ENCODE assay signal across 15 cellular contexts in genomic region chr2:118842687-118843491, GRCh38. TPM values are rescaled to one million over a fixed set of nuclear protein-coding genes. Genes with fewer than 3 reads are reported as not detected.
DNase-seq lines count a peak whose midpoint lies in the region; ATAC-seq and TF ChIP-seq lines count a peak whose summit lies in the region.
"Had no signal": no experiment of that assay in that cellular context is flagged by ENCODE, and none has a peak within 500 bp of the region (broad histone marks: within the 10 kb centered on the region; RNA-seq: fewer than 3 reads in every experiment).

No MANE protein-coding gene starts in this region.

- peaks cover 45% of the 10 kb centered on the region for H3K4me1 Mint-ChIP-seq in CD4-positive, alpha-beta T cell (ENCODE audit: low read depth)
- H3K4me1 Mint-ChIP-seq in IgD-negative memory B cell: peaks cover 0 to 8% (median 6%) of the 10 kb centered on the region in 3 donors
- H3K4me1 Mint-ChIP-seq in osteocyte (ENCODE audit: unreplicated experiment): peaks cover 19% of the 10 kb centered on the region

- no peaks in the 10 kb centered on the region for H3K36me3 ChIP-seq in esophagus squamous epithelium
- H3K36me3 ChIP-seq: Peyer's patch had no signal

- POLR2A ChIA-PET in CD4-positive, alpha-beta T cell (lab: Charles Lee): no interaction called here

- no peaks in the 10 kb centered on the region for H3K36me3 Mint-ChIP-seq in CD4-positive, alpha-beta T cell (ENCODE audit: low read depth)
- H3K36me3 Mint-ChIP-seq in IgD-negative memory B cell (no peaks in the 10 kb centered on the region), osteocyte (ENCODE audit: unreplicated experiment) (no peaks in the 10 kb centered on the region)

- H3K4me3 ChIP-seq in esophagus squamous epithelium: peak overlapping the region in 3 of 4 donors; percentile 18 to 53 (median 38)

- no peaks in the 10 kb centered on the region for H3K9me3 ChIP-seq in CD4-positive, alpha-beta T cell (ENCODE audit: control insufficient read depth, low read length)
- no peaks in the 10 kb centered on the region for H3K9me3 ChIP-seq in esophagus squamous epithelium
- H3K9me3 ChIP-seq: Peyer's patch had no signal

- peak overlapping the region; percentile 73 for H3K4me3 Mint-ChIP-seq in CD4-positive, alpha-beta T cell
- H3K4me3 Mint-ChIP-seq in IgD-negative memory B cell: peak overlapping the region in 3 of 4 donors; percentile 26 to 87 (median 70)
- H3K4me3 Mint-ChIP-seq in osteocyte (ENCODE audit: unreplicated experiment): no peak overlapping the region

- H3K9me3 Mint-ChIP-seq in CD4-positive, alpha-beta T cell: no peaks in the 10 kb centered on the region
- peaks cover 0 to 4% (median 0%) of the 10 kb centered on the region in 3 donors for H3K9me3 Mint-ChIP-seq in IgD-negative memory B cell
- H3K9me3 Mint-ChIP-seq in osteocyte (ENCODE audit: unreplicated experiment): no peaks in the 10 kb centered on the region
- H3K9me3 Mint-ChIP-seq: activated CD4-positive, alpha-beta T cell treated with anti-CD3 and anti-CD28 coated beads, Interleukin-2, amount 10 ng/mL, durations not matched to agents 7 days and 5 days had no signal

- H3K27ac Mint-ChIP-seq in CD4-positive, alpha-beta T cell: no peak overlapping the region
- peak overlapping the region in 1 of 3 donors; percentile 27 for H3K27ac Mint-ChIP-seq in IgD-negative memory B cell
- H3K27ac Mint-ChIP-seq in osteocyte (ENCODE audit: unreplicated experiment): no peak overlapping the region
- H3K27ac Mint-ChIP-seq: activated CD4-positive, alpha-beta T cell treated with anti-CD3 and anti-CD28 coated beads, Interleukin-2, amount 10 ng/mL, durations not matched to agents 7 days and 5 days had no signal

- H3K27me3 ChIP-seq in CD4-positive, alpha-beta T cell (ENCODE audit: control insufficient read depth, insufficient read depth, low read length): peaks cover 89% of the 10 kb centered on the region
- H3K27me3 ChIP-seq in esophagus squamous epithelium: peaks cover 42 to 100% (median 63%) of the 10 kb centered on the region in 4 donors

- no peak for TF ChIP-seq POLR2A in esophagus squamous epithelium (IDR thresholded peaks at IDR 0.05)

- intact Hi-C loops in CD4-positive, alpha-beta T cell (cut with DNase I, micrococcal nuclease): no loop called here
- intact Hi-C loops in esophagus squamous epithelium (cut with DNase I): no loop called here

- no peak for ATAC-seq in CD4-positive, alpha-beta T cell (ENCODE audit: poor library complexity)
- ATAC-seq in HG02763 (IDR thresholded peaks at IDR 0.05; ENCODE audit: unreplicated experiment): no peak

- peaks cover 90% of the 10 kb centered on the region for H3K27me3 Mint-ChIP-seq in CD4-positive, alpha-beta T cell
- H3K27me3 Mint-ChIP-seq in IgD-negative memory B cell (peaks cover 77% of the 10 kb centered on the region), osteocyte (ENCODE audit: unreplicated experiment) (peaks cover 77% of the 10 kb centered on the region)

- peaks cover 24 to 58% (median 32%) of the 10 kb centered on the region in 3 donors for H3K4me1 ChIP-seq in esophagus squamous epithelium

- DNase-seq in CD4-positive, alpha-beta T cell: no peak
- DNase-seq in esophagus squamous epithelium (lab: John Stamatoyannopoulos, UW) (no peak), osteocyte (ENCODE audit: extremely low spot score, unreplicated experiment) (peak; percentile 68), kidney glomerular epithelial cell (lab: John Stamatoyannopoulos, UW) (no peak), DMS53 treated with DMSO at 0.1 percent for 48 hours (lab: John Stamatoyannopoulos, UW; ENCODE audit: unreplicated experiment) (no peak), AML-193 (lab: John Stamatoyannopoulos, UW) (no peak)
- DNase-seq: activated CD4-positive, alpha-beta T cell treated with anti-CD3 and anti-CD28 coated beads, Interleukin-2, amount 10 ng/mL, durations not matched to agents 7 days and 5 days; cerebellar nuclear complex; hippocampal formation; NCI-H1092; stimulated activated CD4-positive, alpha-beta T cell treated with anti-CD3 and anti-CD28 coated beads, Interleukin-15, amount 100 ng/mL, for 24 hours had no signal

- CTCF ChIA-PET in CD4-positive, alpha-beta T cell (lab: Charles Lee): interaction anchor here (1.0 kb wide), 1 partner anchor 12 kb away, joined by 4 read pairs; no protein-coding TSS in a partner anchor

- 4 to 7% methylated on average over 26 to 30 of the region's 59 CpGs for WGBS in esophagus squamous epithelium, 2 donors

- no peak overlapping the region for H3K27ac ChIP-seq in CD4-positive, alpha-beta T cell (ENCODE audit: low read depth, low read length)
- H3K27ac ChIP-seq in esophagus squamous epithelium: no peak overlapping the region
- H3K27ac ChIP-seq: Peyer's patch had no signal

- TF ChIP-seq CTCF in CD4-positive, alpha-beta T cell (IDR thresholded peaks at IDR 0.05): no peak
- TF ChIP-seq CTCF in esophagus squamous epithelium (IDR thresholded peaks at IDR 0.05) (no peak), osteocyte (IDR thresholded peaks at IDR 0.05) (no peak)

RNA-seq across cellular contexts. Expression of gene EN1, which starts 4.6 kb away (rescaled TPM):
- total RNA-seq in CD4-positive, alpha-beta T cell: not detected
- polyA plus RNA-seq in IgD-negative memory B cell: not detected
- total RNA-seq in esophagus squamous epithelium (not detected), osteocyte (not detected in 2 replicates)
- total RNA-seq: activated CD4-positive, alpha-beta T cell treated with anti-CD3 and anti-CD28 coated beads, Interleukin-2, amount 10 ng/mL, durations not matched to agents 7 days and 5 days; Peyer's patch; ureter had no signal
